In genomic region chr4:6209291-6209690, GRCh38 we compare ENCODE assay signal across 9 cellular contexts. TPM values are rescaled to one million over a fixed set of nuclear protein-coding genes. Genes with fewer than 3 reads are reported as not detected.
"Had no signal": no experiment of that assay in that cellular context is flagged by ENCODE, and none has a peak within 500 bp of the region (broad histone marks: within the 10 kb centered on the region; RNA-seq: fewer than 3 reads in every experiment).

No MANE protein-coding gene starts in this region.

RNA-seq across cellular contexts. Expression of gene JAKMIP1, which starts 8.9 kb away (rescaled TPM):
- total RNA-seq: dermis microvascular lymphatic vessel endothelial cell, esophagus mucosa, glomerular endothelial cell, kidney epithelial cell, left ventricle myocardium superior, lower leg skin, lung microvascular endothelial cell, mesothelial cell of epicardium, myocyte had no signal
